9 cellular contexts compared by ENCODE assay signal in genomic region chr4:8580321-8581093, GRCh38. TPM values are rescaled to one million over a fixed set of nuclear protein-coding genes. Genes with fewer than 3 reads are reported as not detected.
DNase-seq lines count a peak whose midpoint lies in the region; ATAC-seq and TF ChIP-seq lines count a peak whose summit lies in the region.
"Had no signal": no experiment of that assay in that cellular context is flagged by ENCODE, and none has a peak within 500 bp of the region (broad histone marks: within the 10 kb centered on the region; RNA-seq: fewer than 3 reads in every experiment).

Gene GPR78 (plus strand): TSS chr4:8580392. CDS start chr4:8580983, 591 bp downstream.

- H2AFZ ChIP-seq in hepatocyte (no peak within 1 kb of the TSS), OCI-LY7 (ENCODE audit: low read length) (no peak within 1 kb of the TSS)

- H3K4me1 ChIP-seq in hepatocyte (ENCODE audit: insufficient read depth) (no peaks in the 10 kb centered on the region), OCI-LY7 (ENCODE audit: insufficient read depth, low read length, poor library complexity, severe bottlenecking) (no peaks in the 10 kb centered on the region)

- peaks cover 18% of the 10 kb centered on the region for H3K27me3 Mint-ChIP-seq in activated T-cell treated with anti-CD3 and anti-CD28 coated beads, Interleukin-2, amount 50 U/mL, for 4 hours (ENCODE audit: low read depth)

- H3K9me3 ChIP-seq in hepatocyte (ENCODE audit: low read depth) (no peaks in the 10 kb centered on the region), OCI-LY7 (ENCODE audit: low read length) (no peaks in the 10 kb centered on the region)

- CTCF ChIA-PET in OCI-LY7 (lab: Charles Lee; ENCODE audit: unreplicated experiment) = no interaction called here

- peak; percentile 62 to 67 for ATAC-seq in activated T-cell treated with anti-CD3 and anti-CD28 coated beads, Interleukin-2, amount 50 U/mL, for 4 hours
- ATAC-seq in GM19328 (IDR thresholded peaks at IDR 0.05; ENCODE audit: unreplicated experiment) = no peak

- no peak within 1 kb of the TSS for H3K4me3 Mint-ChIP-seq in activated T-cell treated with anti-CD3 and anti-CD28 coated beads, Interleukin-2, amount 50 U/mL, for 4 hours
- H3K4me3 Mint-ChIP-seq: CD4-positive, alpha-beta T cell had no signal

- POLR2A ChIA-PET in OCI-LY7 (lab: Charles Lee) = no interaction called here

- H3K27ac ChIP-seq in hepatocyte (no peak within 1 kb of the TSS), OCI-LY7 (ENCODE audit: low read depth, low read length, poor library complexity, severe bottlenecking) (no peak within 1 kb of the TSS)

- intact Hi-C loops in OCI-LY7 (cut with micrococcal nuclease; ENCODE audit: unreplicated experiment) = no loop called here

- no peak within 1 kb of the TSS for H3K4me3 ChIP-seq in hepatocyte
- H3K4me3 ChIP-seq in OCI-LY7 (ENCODE audit: low read depth, low read length, poor library complexity, severe bottlenecking) = no peak within 1 kb of the TSS

- no peaks in the 10 kb centered on the region for H3K36me3 Mint-ChIP-seq in activated T-cell treated with anti-CD3 and anti-CD28 coated beads, Interleukin-2, amount 50 U/mL, for 4 hours (ENCODE audit: insufficient read depth)

- DNase-seq in activated CD4-positive, alpha-beta T cell treated with anti-CD3 and anti-CD28 coated beads for 48 hours = peak; percentile 62
- DNase-seq in activated CD4-positive, alpha-beta T cell treated with anti-CD3 and anti-CD28 coated beads for 4 hours = no peak
- no peak for DNase-seq in activated T-cell treated with anti-CD3 and anti-CD28 coated beads, Interleukin-2, amount 50 U/mL, for 4 hours
- DNase-seq in hepatocyte (ENCODE audit: low spot score) = peak; percentile 90
- peak; percentile 60 for DNase-seq in stimulated activated CD4-positive, alpha-beta T cell treated with anti-CD3 and anti-CD28 coated beads, Interleukin-15, amount 100 ng/mL, for 24 hours
- no peak for DNase-seq in OCI-LY7 (ENCODE audit: low spot score)
- DNase-seq in NCI-H1694 (lab: John Stamatoyannopoulos, UW) = no peak

- no peak for TF ChIP-seq CTCF in hepatocyte (IDR thresholded peaks at IDR 0.05; ENCODE audit: poor library complexity)
- no peak for TF ChIP-seq CTCF in OCI-LY7 (conservative IDR thresholded peaks at IDR 0.05; ENCODE audit: low read length)

- BruUV-seq in OCI-LY7 (replicated peaks; lab: Mats Ljungman, UMichigan) = no TSS peak

- no peaks in the 10 kb centered on the region for H3K79me2 ChIP-seq in hepatocyte
- H3K79me2 ChIP-seq in OCI-LY7 (ENCODE audit: insufficient read depth, low read depth, low read length) = no peaks in the 10 kb centered on the region

- H3K4me2 ChIP-seq in hepatocyte (peak within 1 kb of the TSS; percentile 72), OCI-LY7 (ENCODE audit: low read length) (no peak within 1 kb of the TSS)

- no peaks in the 10 kb centered on the region for H3K36me3 ChIP-seq in hepatocyte (replicated peaks; ENCODE audit: insufficient read depth, low read depth)
- no peaks in the 10 kb centered on the region for H3K36me3 ChIP-seq in OCI-LY7 (ENCODE audit: insufficient read depth, low read length)

- H4K20me1 ChIP-seq in hepatocyte (ENCODE audit: insufficient read depth, poor library complexity, severe bottlenecking) (no peaks in the 10 kb centered on the region), OCI-LY7 (ENCODE audit: insufficient read depth, low read length) (no peaks in the 10 kb centered on the region)

- peaks cover 28% of the 10 kb centered on the region for H3K27me3 ChIP-seq in hepatocyte

- H3K9me2 ChIP-seq in hepatocyte (replicated peaks; ENCODE audit: insufficient read depth) = no peaks in the 10 kb centered on the region
- no peaks in the 10 kb centered on the region for H3K9me2 ChIP-seq in OCI-LY7 (ENCODE audit: insufficient read depth, low read length)

- no peaks in the 10 kb centered on the region for H3K4me1 Mint-ChIP-seq in activated T-cell treated with anti-CD3 and anti-CD28 coated beads, Interleukin-2, amount 50 U/mL, for 4 hours (ENCODE audit: low read depth)

- 4% methylated on average over 61 of the region's 63 CpGs for WGBS in hepatocyte (ENCODE audit: low lambda C conversion rate, missing lambda C conversion rate)

- no peaks in the 10 kb centered on the region for H3K9me3 Mint-ChIP-seq in activated T-cell treated with anti-CD3 and anti-CD28 coated beads, Interleukin-2, amount 50 U/mL, for 4 hours
- H3K9me3 Mint-ChIP-seq: CD4-positive, alpha-beta T cell had no signal

RNA-seq across cellular contexts. Expression of gene GPR78, which starts in this region (rescaled TPM):
- total RNA-seq in activated T-cell treated with anti-CD3 and anti-CD28 coated beads, Interleukin-2, amount 50 U/mL, for 4 hours = not detected
- 0.36 and 1.0 TPM in 2 replicates for total RNA-seq in hepatocyte
- 0.28 and 0.57 TPM in 2 replicates for polyA plus RNA-seq in hepatocyte
- total RNA-seq in OCI-LY7 (2014; rRNA removed; shearing (Covaris generic)) = not detected in 2 replicates
- not detected in 2 replicates for total RNA-seq in OCI-LY7 (2022)
- total RNA-seq: CD4-positive, alpha-beta T cell had no signal

Comparison
In these comparisons a context has a peak if more than half of its experiments do, and no peak if none do; other contexts are left out.
1. DNase-seq: peak in activated CD4-positive, alpha-beta T cell treated with anti-CD3 and anti-CD28 coated beads for 48 hours (single experiment), hepatocyte (single experiment) and stimulated activated CD4-positive, alpha-beta T cell treated with anti-CD3 and anti-CD28 coated beads, Interleukin-15, amount 100 ng/mL, for 24 hours (single experiment); none in activated CD4-positive, alpha-beta T cell treated with anti-CD3 and anti-CD28 coated beads for 4 hours (0 of 2), activated T-cell treated with anti-CD3 and anti-CD28 coated beads, Interleukin-2, amount 50 U/mL, for 4 hours (single experiment), OCI-LY7 (single experiment) and NCI-H1694 (single experiment).
2. Peak in ATAC-seq in activated T-cell treated with anti-CD3 and anti-CD28 coated beads, Interleukin-2, amount 50 U/mL, for 4 hours; RNA of the gene not detected or under 1 TPM.